ENCODE assay signal across 13 cellular contexts in genomic region chr1:206578115-206578935, GRCh38. TPM values are rescaled to one million over a fixed set of nuclear protein-coding genes. Genes with fewer than 3 reads are reported as not detected.
A peak's percentile ranks its signal among the peaks of the same experiment; 100 is the strongest.
DNase-seq lines count a peak whose midpoint lies in the region; ATAC-seq and TF ChIP-seq lines count a peak whose summit lies in the region.
"Had no signal": no experiment of that assay in that cellular context is flagged by ENCODE, and none has a peak within 500 bp of the region (broad histone marks: within the 10 kb centered on the region; RNA-seq: fewer than 3 reads in every experiment).

No MANE protein-coding gene starts in this region.

- H3K9me3 Mint-ChIP-seq in activated naive CD8-positive, alpha-beta T cell treated with anti-CD3 and anti-CD28 coated beads, Interleukin-2, amount 50 U/mL, for 24 hours: no peaks in the 10 kb centered on the region
- H3K9me3 Mint-ChIP-seq: H9 had no signal

- peak; percentile 21 for DNase-seq in NK-92 treated with Interleukin-12 subunit alpha and Interleukin-12 subunit beta, amount 100 ng/mL, for 24 hours (lab: John Stamatoyannopoulos, UW)
- no peak for DNase-seq in NK-92 (lab: John Stamatoyannopoulos, UW; ENCODE audit: unreplicated experiment)
- DNase-seq in NCI-H69 (lab: John Stamatoyannopoulos, UW): peak; percentile 17
- DNase-seq in activated naive CD8-positive, alpha-beta T cell treated with anti-CD3 and anti-CD28 coated beads, Interleukin-2, amount 50 U/mL, for 24 hours: no peak
- DNase-seq in NCI-H2196 treated with DMSO at 0.1 percent for 48 hours (lab: John Stamatoyannopoulos, UW; ENCODE audit: unreplicated experiment): no peak
- no peak for DNase-seq in erythroblast (lab: John Stamatoyannopoulos, UW)
- DNase-seq: effector CD4-positive, alpha-beta T cell; H9; MG63; NCI-H82; T1000 had no signal

- no peaks in the 10 kb centered on the region for H3K27me3 Mint-ChIP-seq in activated naive CD8-positive, alpha-beta T cell treated with anti-CD3 and anti-CD28 coated beads, Interleukin-2, amount 50 U/mL, for 24 hours

- H3K4me1 ChIP-seq in skeletal muscle tissue (ENCODE audit: control insufficient read depth in 3 of 3, insufficient read depth in 3 of 3, low read length in 3 of 3): peaks cover 25 to 67% (median 29%) of the 10 kb centered on the region in 3 donors

- H3K27me3 ChIP-seq in skeletal muscle tissue (ENCODE audit: control insufficient read depth in 3 of 3, insufficient read depth in 3 of 3, low read length in 3 of 3): no peaks in the 10 kb centered on the region
- H3K27me3 ChIP-seq: MG63 had no signal

- no peak overlapping the region for H3K4me3 ChIP-seq in skeletal muscle tissue (ENCODE audit: low read length in 3 of 3)
- H3K4me3 ChIP-seq: MG63 had no signal

- peaks cover 70% of the 10 kb centered on the region for H3K36me3 Mint-ChIP-seq in activated naive CD8-positive, alpha-beta T cell treated with anti-CD3 and anti-CD28 coated beads, Interleukin-2, amount 50 U/mL, for 24 hours (ENCODE audit: low read depth)

- H3K27ac ChIP-seq in skeletal muscle tissue (ENCODE audit: low read depth, low read length): peak overlapping the region; percentile 84

- H3K4me3 Mint-ChIP-seq in activated naive CD8-positive, alpha-beta T cell treated with anti-CD3 and anti-CD28 coated beads, Interleukin-2, amount 50 U/mL, for 24 hours: peak overlapping the region; percentile 58
- H3K4me3 Mint-ChIP-seq: H9 had no signal

- peaks cover 100% of the 10 kb centered on the region for H3K4me1 Mint-ChIP-seq in activated naive CD8-positive, alpha-beta T cell treated with anti-CD3 and anti-CD28 coated beads, Interleukin-2, amount 50 U/mL, for 24 hours

- peak; percentile 62 for ATAC-seq in activated naive CD8-positive, alpha-beta T cell treated with anti-CD3 and anti-CD28 coated beads, Interleukin-2, amount 50 U/mL, for 24 hours
- ATAC-seq in HG03442 (IDR thresholded peaks at IDR 0.05; ENCODE audit: unreplicated experiment): no peak

- TF ChIP-seq POLR2A in erythroblast (IDR thresholded peaks at IDR 0.05; ENCODE audit: low read length): no peak

- peaks cover 0 to 3% (median 0%) of the 10 kb centered on the region in 3 donors for H3K36me3 ChIP-seq in skeletal muscle tissue (ENCODE audit: control insufficient read depth in 3 of 3, insufficient read depth in 3 of 3, low read length in 3 of 3)
- H3K36me3 ChIP-seq: MG63 had no signal

- no peak overlapping the region for H3K9ac ChIP-seq in skeletal muscle tissue (ENCODE audit: low read depth in 1 of 3, low read length in 3 of 3)

- H3K9me3 ChIP-seq in skeletal muscle tissue (ENCODE audit: control insufficient read depth in 3 of 3, low read length in 3 of 3): no peaks in the 10 kb centered on the region
- H3K9me3 ChIP-seq: MG63 had no signal

- H3K27ac Mint-ChIP-seq in activated naive CD8-positive, alpha-beta T cell treated with anti-CD3 and anti-CD28 coated beads, Interleukin-2, amount 50 U/mL, for 24 hours: peak overlapping the region; percentile 100
- H3K27ac Mint-ChIP-seq: H9 had no signal

RNA-seq across cellular contexts. Expression of gene EIF2D, which starts 33.9 kb away (rescaled TPM):
- 25.6 TPM for total RNA-seq in skeletal muscle tissue

RNA-seq across cellular contexts. Expression of gene DYRK3, which starts 57.0 kb away (rescaled TPM):
- 13.0 TPM for total RNA-seq in skeletal muscle tissue

Comparison
In these comparisons a context has a peak if more than half of its experiments do, and no peak if none do; other contexts are left out.
1. DNase-seq: peak in NK-92 treated with Interleukin-12 subunit alpha and Interleukin-12 subunit beta, amount 100 ng/mL, for 24 hours (single experiment) and NCI-H69 (single experiment); none in NK-92 (single experiment), activated naive CD8-positive, alpha-beta T cell treated with anti-CD3 and anti-CD28 coated beads, Interleukin-2, amount 50 U/mL, for 24 hours (single experiment), NCI-H2196 treated with DMSO at 0.1 percent for 48 hours (single experiment) and erythroblast (0 of 2).